ENCODE assay signal across 1 cellular context in the genomic region with DNA sequence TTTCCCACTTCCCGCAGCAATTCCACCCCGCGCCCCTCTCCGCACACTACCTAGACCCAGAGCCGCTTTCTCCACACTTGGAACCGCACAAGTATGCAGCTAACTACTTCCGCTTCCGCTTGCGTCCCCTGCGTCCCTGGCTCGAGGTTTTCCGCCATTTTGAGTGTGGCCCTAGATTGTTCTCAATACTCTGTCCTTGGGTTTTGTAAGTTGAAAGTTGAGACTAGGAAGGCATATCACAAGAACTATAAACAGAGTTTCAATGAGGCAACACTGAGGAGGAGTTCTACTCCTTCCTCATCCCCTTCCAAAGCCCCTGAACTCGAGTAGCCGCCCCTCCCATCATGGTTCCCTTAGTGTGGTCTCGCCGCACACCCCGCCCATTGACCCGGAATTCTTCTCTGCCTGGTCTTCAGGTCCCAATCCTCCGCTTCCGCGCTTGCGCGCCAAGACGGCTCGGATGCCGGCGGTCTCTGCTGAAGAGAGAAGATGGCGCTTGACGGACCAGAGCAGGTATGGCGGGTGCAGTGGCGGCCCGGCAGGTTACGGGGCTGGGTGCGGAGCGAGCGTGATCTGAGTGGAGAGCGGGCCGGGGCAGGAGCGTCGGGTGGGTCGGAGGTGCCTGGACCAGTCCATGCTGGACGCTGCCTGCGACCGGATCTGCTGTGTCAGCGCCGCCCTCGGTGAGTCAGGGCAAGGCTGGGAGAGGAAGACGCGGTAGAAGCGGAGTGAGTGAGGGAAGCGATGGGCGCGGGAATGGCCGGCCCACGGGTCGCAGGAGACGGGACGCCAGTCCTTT.
TF ChIP-seq lines count a peak whose summit lies in the region.

A gene with protein sequence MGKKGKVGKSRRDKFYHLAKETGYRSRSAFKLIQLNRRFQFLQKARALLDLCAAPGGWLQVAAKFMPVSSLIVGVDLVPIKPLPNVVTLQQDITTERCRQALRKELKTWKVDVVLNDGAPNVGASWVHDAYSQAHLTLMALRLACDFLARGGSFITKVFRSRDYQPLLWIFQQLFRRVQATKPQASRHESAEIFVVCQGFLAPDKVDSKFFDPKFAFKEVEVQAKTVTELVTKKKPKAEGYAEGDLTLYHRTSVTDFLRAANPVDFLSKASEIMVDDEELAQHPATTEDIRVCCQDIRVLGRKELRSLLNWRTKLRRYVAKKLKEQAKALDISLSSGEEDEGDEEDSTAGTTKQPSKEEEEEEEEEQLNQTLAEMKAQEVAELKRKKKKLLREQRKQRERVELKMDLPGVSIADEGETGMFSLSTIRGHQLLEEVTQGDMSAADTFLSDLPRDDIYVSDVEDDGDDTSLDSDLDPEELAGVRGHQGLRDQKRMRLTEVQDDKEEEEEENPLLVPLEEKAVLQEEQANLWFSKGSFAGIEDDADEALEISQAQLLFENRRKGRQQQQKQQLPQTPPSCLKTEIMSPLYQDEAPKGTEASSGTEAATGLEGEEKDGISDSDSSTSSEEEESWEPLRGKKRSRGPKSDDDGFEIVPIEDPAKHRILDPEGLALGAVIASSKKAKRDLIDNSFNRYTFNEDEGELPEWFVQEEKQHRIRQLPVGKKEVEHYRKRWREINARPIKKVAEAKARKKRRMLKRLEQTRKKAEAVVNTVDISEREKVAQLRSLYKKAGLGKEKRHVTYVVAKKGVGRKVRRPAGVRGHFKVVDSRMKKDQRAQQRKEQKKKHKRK (minus strand): TSS at position 662 of the 799 bp plus-strand sequence. CDS start 761 bp downstream, outside the sequence.
A gene (plus strand): TSS at position 430 of the 799 bp plus-strand sequence. CDS start 60 bp downstream, at position 490.

TF ChIP-seq in WTC11, 78 proteins besides CTCF, POLR2A, EP300 and RAD21 (continued from another document):
- TF ChIP-seq, protein P1, sequence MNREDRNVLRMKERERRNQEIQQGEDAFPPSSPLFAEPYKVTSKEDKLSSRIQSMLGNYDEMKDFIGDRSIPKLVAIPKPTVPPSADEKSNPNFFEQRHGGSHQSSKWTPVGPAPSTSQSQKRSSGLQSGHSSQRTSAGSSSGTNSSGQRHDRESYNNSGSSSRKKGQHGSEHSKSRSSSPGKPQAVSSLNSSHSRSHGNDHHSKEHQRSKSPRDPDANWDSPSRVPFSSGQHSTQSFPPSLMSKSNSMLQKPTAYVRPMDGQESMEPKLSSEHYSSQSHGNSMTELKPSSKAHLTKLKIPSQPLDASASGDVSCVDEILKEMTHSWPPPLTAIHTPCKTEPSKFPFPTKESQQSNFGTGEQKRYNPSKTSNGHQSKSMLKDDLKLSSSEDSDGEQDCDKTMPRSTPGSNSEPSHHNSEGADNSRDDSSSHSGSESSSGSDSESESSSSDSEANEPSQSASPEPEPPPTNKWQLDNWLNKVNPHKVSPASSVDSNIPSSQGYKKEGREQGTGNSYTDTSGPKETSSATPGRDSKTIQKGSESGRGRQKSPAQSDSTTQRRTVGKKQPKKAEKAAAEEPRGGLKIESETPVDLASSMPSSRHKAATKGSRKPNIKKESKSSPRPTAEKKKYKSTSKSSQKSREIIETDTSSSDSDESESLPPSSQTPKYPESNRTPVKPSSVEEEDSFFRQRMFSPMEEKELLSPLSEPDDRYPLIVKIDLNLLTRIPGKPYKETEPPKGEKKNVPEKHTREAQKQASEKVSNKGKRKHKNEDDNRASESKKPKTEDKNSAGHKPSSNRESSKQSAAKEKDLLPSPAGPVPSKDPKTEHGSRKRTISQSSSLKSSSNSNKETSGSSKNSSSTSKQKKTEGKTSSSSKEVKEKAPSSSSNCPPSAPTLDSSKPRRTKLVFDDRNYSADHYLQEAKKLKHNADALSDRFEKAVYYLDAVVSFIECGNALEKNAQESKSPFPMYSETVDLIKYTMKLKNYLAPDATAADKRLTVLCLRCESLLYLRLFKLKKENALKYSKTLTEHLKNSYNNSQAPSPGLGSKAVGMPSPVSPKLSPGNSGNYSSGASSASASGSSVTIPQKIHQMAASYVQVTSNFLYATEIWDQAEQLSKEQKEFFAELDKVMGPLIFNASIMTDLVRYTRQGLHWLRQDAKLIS (CRISPR knock-in tag; IDR thresholded peaks at IDR 0.05; ENCODE audit: borderline replicate concordance), result no peak
- TF ChIP-seq, protein P2, sequence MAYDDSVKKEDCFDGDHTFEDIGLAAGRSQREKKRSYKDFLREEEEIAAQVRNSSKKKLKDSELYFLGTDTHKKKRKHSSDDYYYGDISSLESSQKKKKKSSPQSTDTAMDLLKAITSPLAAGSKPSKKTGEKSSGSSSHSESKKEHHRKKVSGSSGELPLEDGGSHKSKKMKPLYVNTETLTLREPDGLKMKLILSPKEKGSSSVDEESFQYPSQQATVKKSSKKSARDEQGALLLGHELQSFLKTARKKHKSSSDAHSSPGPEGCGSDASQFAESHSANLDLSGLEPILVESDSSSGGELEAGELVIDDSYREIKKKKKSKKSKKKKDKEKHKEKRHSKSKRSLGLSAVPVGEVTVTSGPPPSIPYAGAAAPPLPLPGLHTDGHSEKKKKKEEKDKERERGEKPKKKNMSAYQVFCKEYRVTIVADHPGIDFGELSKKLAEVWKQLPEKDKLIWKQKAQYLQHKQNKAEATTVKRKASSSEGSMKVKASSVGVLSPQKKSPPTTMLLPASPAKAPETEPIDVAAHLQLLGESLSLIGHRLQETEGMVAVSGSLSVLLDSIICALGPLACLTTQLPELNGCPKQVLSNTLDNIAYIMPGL (CRISPR knock-in tag; IDR thresholded peaks at IDR 0.05), result peak; percentile 87
- TF ChIP-seq, protein P3, sequence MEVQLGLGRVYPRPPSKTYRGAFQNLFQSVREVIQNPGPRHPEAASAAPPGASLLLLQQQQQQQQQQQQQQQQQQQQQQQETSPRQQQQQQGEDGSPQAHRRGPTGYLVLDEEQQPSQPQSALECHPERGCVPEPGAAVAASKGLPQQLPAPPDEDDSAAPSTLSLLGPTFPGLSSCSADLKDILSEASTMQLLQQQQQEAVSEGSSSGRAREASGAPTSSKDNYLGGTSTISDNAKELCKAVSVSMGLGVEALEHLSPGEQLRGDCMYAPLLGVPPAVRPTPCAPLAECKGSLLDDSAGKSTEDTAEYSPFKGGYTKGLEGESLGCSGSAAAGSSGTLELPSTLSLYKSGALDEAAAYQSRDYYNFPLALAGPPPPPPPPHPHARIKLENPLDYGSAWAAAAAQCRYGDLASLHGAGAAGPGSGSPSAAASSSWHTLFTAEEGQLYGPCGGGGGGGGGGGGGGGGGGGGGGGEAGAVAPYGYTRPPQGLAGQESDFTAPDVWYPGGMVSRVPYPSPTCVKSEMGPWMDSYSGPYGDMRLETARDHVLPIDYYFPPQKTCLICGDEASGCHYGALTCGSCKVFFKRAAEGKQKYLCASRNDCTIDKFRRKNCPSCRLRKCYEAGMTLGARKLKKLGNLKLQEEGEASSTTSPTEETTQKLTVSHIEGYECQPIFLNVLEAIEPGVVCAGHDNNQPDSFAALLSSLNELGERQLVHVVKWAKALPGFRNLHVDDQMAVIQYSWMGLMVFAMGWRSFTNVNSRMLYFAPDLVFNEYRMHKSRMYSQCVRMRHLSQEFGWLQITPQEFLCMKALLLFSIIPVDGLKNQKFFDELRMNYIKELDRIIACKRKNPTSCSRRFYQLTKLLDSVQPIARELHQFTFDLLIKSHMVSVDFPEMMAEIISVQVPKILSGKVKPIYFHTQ (CRISPR knock-in tag; IDR thresholded peaks at IDR 0.05), result no peak
- TF ChIP-seq, protein P4, sequence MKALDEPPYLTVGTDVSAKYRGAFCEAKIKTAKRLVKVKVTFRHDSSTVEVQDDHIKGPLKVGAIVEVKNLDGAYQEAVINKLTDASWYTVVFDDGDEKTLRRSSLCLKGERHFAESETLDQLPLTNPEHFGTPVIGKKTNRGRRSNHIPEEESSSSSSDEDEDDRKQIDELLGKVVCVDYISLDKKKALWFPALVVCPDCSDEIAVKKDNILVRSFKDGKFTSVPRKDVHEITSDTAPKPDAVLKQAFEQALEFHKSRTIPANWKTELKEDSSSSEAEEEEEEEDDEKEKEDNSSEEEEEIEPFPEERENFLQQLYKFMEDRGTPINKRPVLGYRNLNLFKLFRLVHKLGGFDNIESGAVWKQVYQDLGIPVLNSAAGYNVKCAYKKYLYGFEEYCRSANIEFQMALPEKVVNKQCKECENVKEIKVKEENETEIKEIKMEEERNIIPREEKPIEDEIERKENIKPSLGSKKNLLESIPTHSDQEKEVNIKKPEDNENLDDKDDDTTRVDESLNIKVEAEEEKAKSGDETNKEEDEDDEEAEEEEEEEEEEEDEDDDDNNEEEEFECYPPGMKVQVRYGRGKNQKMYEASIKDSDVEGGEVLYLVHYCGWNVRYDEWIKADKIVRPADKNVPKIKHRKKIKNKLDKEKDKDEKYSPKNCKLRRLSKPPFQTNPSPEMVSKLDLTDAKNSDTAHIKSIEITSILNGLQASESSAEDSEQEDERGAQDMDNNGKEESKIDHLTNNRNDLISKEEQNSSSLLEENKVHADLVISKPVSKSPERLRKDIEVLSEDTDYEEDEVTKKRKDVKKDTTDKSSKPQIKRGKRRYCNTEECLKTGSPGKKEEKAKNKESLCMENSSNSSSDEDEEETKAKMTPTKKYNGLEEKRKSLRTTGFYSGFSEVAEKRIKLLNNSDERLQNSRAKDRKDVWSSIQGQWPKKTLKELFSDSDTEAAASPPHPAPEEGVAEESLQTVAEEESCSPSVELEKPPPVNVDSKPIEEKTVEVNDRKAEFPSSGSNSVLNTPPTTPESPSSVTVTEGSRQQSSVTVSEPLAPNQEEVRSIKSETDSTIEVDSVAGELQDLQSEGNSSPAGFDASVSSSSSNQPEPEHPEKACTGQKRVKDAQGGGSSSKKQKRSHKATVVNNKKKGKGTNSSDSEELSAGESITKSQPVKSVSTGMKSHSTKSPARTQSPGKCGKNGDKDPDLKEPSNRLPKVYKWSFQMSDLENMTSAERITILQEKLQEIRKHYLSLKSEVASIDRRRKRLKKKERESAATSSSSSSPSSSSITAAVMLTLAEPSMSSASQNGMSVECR (CRISPR knock-in tag; IDR thresholded peaks at IDR 0.05; ENCODE audit: borderline replicate concordance), result 0 out of 2 replicates have a peak, but pooled peaks have one; percentile 44
- TF ChIP-seq ZNF121 (CRISPR knock-in tag; IDR thresholded peaks at IDR 0.05) (no peak), ZNF232 (CRISPR knock-in tag; IDR thresholded peaks at IDR 0.05) (peak; percentile 86)
